Comparison of ENCODE assay signal across 1 cellular context in the genomic region with DNA sequence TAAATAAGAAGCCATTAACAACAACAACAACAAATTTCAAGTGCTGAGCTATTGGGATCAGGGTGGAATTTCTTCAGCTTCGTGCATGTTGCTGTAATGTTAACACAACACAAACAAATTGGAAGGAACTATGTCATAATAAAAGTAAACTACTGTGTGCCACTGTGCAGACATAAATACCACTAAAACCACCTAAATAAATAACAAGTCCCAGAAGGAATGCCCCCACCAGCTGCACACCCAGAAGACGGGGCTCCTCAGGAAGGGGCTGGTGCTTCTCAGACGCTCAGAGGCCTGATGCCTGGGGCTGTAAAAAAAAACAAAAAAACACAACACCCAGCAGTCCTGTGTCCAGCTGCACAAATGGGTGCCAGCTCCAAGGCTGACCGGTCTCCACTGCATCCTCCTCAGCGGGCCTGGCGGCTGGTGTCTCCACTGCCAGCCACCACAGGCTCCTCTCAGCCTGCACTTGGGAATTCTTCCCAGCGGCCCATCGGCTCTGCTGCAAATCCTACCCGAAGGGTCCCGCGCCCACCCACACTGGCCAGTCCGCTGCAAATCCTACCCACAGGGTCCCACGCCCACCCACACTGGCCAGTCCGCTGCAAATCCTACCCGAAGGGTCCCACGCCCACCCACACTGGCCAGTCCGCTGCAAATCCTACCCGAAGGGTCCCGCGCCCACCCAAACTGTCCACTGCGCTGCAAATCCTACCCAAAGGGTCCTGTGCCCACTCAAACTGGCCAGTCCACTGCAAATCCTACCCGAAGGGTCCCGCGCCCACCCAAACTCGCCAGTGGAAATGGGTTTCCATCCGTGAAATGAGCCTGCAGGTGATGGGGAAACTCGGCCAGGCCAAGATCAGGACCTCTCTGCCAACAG.
TF ChIP-seq lines count a peak whose summit lies in the region.

No MANE protein-coding gene starts in this region.

TF ChIP-seq in IMR-90, 13 proteins besides CTCF, POLR2A, EP300 and RAD21:
- TF ChIP-seq MAZ (IDR thresholded peaks at IDR 0.05; ENCODE audit: borderline replicate concordance, low read depth, low read length) (no peak), FOS (IDR thresholded peaks at IDR 0.05; ENCODE audit: low read depth, low read length) (no peak)
TF ChIP-seq in IMR-90: peak in this region for 0.
